In genomic region chr20:38434310-38434741, GRCh38 we compare ENCODE assay signal across 8 cellular contexts. TPM values are rescaled to one million over a fixed set of nuclear protein-coding genes. Genes with fewer than 3 reads are reported as not detected.
DNase-seq lines count a peak whose midpoint lies in the region; ATAC-seq and TF ChIP-seq lines count a peak whose summit lies in the region.

No MANE protein-coding gene starts in this region.

- DNase-seq in AG04449 (ENCODE audit: low read depth, low spot score), result no peak
- DNase-seq in HFFc6, result no peak
- DNase-seq in UCSD-AML1 (lab: John Stamatoyannopoulos, UW; ENCODE audit: unreplicated experiment), result peak; percentile 57
- peak; percentile 56 for DNase-seq in ecto neural progenitor cell (ENCODE audit: low spot score)
- DNase-seq in NCI-H128 (lab: John Stamatoyannopoulos, UW; ENCODE audit: unreplicated experiment), result no peak

- H3K9me3 ChIP-seq in mononuclear cell (ENCODE audit: low read depth, low read length), result no peaks in the 10 kb centered on the region

- peaks cover 2% of the 10 kb centered on the region for H3K27me3 Mint-ChIP-seq in HFFc6 (ENCODE audit: insufficient read depth)

- peak overlapping the region; percentile 96 for H3K27ac Mint-ChIP-seq in HFFc6

- H3K4me3 ChIP-seq in AG04449 (ENCODE audit: low read depth, low read length), result peak overlapping the region; percentile 92
- peak overlapping the region; percentile 61 for H3K4me3 ChIP-seq in mononuclear cell (ENCODE audit: low read length)
- H3K4me3 ChIP-seq in urinary bladder (ENCODE audit: low read depth, low read length), result peak overlapping the region; percentile 73

- 6% methylated on average over 16 of the region's 16 CpGs for WGBS in urinary bladder

- H3K4me3 Mint-ChIP-seq in HFFc6, result peak overlapping the region; percentile 96

- CTCF ChIA-PET in AG04449 (lab: Yijun Ruan, JAX), result interaction anchor here (1.2 to 10.8 kb wide), 11 partner anchors 9 to 495 kb away, joined by 3 to 268 read pairs (median 6); partner anchors contain the start of gene RALGAPB

- ATAC-seq in HG02610 (IDR thresholded peaks at IDR 0.05; ENCODE audit: unreplicated experiment), result no peak

- H3K9me3 Mint-ChIP-seq in HFFc6, result no peaks in the 10 kb centered on the region

- POLR2A ChIA-PET in AG04449 (lab: Yijun Ruan, JAX), result interaction anchor here (2.0 to 2.3 kb wide), 2 partner anchors 8 to 13 kb away, joined by 31 to 62 read pairs; no protein-coding TSS in a partner anchor

- peaks cover 17% of the 10 kb centered on the region for H3K4me1 ChIP-seq in mononuclear cell (ENCODE audit: insufficient read depth, low read length)
- no peaks in the 10 kb centered on the region for H3K4me1 ChIP-seq in urinary bladder (ENCODE audit: insufficient read depth)

- H3K36me3 ChIP-seq in urinary bladder (ENCODE audit: insufficient read depth), result peaks cover 7% of the 10 kb centered on the region

- H3K4me1 Mint-ChIP-seq in HFFc6 (ENCODE audit: low read depth), result peaks cover 50% of the 10 kb centered on the region

- H3K36me3 Mint-ChIP-seq in HFFc6 (ENCODE audit: low read depth), result peaks cover 39% of the 10 kb centered on the region

- H3K27ac ChIP-seq in urinary bladder (ENCODE audit: low read depth), result no peak overlapping the region

- no peaks in the 10 kb centered on the region for H3K27me3 ChIP-seq in mononuclear cell (ENCODE audit: insufficient read depth, low read length)

- TF ChIP-seq CTCF in AG04449 (IDR thresholded peaks at IDR 0.05; ENCODE audit: insufficient read depth, low read length, missing control alignments) (no peak), HFFc6 (IDR thresholded peaks at IDR 0.05) (no peak)

RNA-seq across cellular contexts. Expression of gene SNHG17, which starts 0.8 kb away (rescaled TPM):
- 10 to 100 TPM; 29.6 to 45.4 (median 32.0) TPM for total RNA-seq in HFFc6 (2021; fragmentation: NEBNext Ultra II Directional; extraction: Animal tissue kit (Norgen Biotek cat#: 25700))
- total RNA-seq in mononuclear cell (18.6 TPM), urinary bladder (4.6 TPM)
- 30.2 TPM for polyA plus RNA-seq in urinary bladder

RNA-seq across cellular contexts. Expression of gene RALGAPB, which starts 38.3 kb away (rescaled TPM):
- total RNA-seq in HFFc6 (2021; fragmentation: NEBNext Ultra II Directional; extraction: Animal tissue kit (Norgen Biotek cat#: 25700)), result 10 to 100 TPM; 23.4 to 29.5 (median 26.7) TPM
- total RNA-seq in mononuclear cell (40.6 TPM), urinary bladder (52.5 TPM)
- polyA plus RNA-seq in urinary bladder, result 15.0 TPM

Comparison
In these comparisons a context has a peak if more than half of its experiments do, and no peak if none do; other contexts are left out.
1. DNase-seq: peak in UCSD-AML1 (single experiment) and ecto neural progenitor cell (single experiment); none in AG04449 (single experiment), HFFc6 (single experiment) and NCI-H128 (single experiment).
2. Peak in every context shown above with its lines, with median percentiles within 50 percentile points of each other: H3K4me3 ChIP-seq.